ENCODE assay signal across 11 cellular contexts in the genomic region with DNA sequence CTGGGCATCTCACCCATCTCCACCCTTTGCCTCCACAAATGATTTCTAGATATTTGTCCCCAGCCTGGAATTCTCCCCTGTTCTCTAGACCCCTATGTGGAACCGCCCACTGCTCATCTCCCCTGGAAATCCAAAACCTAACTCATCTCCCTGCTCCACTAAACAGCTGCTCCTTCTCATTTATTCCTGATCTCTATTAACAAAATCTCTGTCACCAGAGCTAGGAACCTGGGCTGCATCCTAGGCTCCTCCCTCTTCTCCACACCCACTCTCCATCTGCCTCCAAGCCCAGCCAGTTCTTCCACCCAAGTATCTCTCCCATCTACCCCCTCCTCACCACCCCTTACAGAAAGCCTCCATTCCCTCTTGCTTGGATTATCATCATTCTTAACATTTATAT. TPM values are rescaled to one million over a fixed set of nuclear protein-coding genes. Genes with fewer than 3 reads are reported as not detected.
DNase-seq lines count a peak whose midpoint lies in the region; ATAC-seq and TF ChIP-seq lines count a peak whose summit lies in the region.
"Had no signal": no experiment of that assay in that cellular context is flagged by ENCODE, and none has a peak within 500 bp of the region (broad histone marks: within the 10 kb centered on the region; RNA-seq: fewer than 3 reads in every experiment).

No MANE protein-coding gene starts in this region.

- H3K36me3 ChIP-seq in heart right ventricle, result no peaks in the 10 kb centered on the region
- H3K36me3 ChIP-seq in muscle layer of duodenum (ENCODE audit: control insufficient read depth in 1 of 2, insufficient read depth in 2 of 2, low read length in 2 of 2), result no peaks in the 10 kb centered on the region
- H3K36me3 ChIP-seq in aorta (ENCODE audit: control insufficient read depth in 1 of 2, insufficient read depth in 2 of 2, low read length in 1 of 2), result no peaks in the 10 kb centered on the region
- no peaks in the 10 kb centered on the region for H3K36me3 ChIP-seq in CD8-positive, alpha-beta memory T cell (ENCODE audit: insufficient read depth, low read length)

- H3K27me3 ChIP-seq in heart right ventricle (no peaks in the 10 kb centered on the region), muscle layer of duodenum (ENCODE audit: low read depth, low read length) (no peaks in the 10 kb centered on the region), aorta (ENCODE audit: control insufficient read depth in 1 of 2, insufficient read depth in 2 of 2, low read length in 1 of 2) (no peaks in the 10 kb centered on the region)
- no peaks in the 10 kb centered on the region for H3K27me3 ChIP-seq in CD8-positive, alpha-beta memory T cell (ENCODE audit: insufficient read depth, low read length, poor library complexity, severe bottlenecking)

- no peaks in the 10 kb centered on the region for H3K36me3 Mint-ChIP-seq in brain
- H3K36me3 Mint-ChIP-seq in CD8-positive, alpha-beta memory T cell, result no peaks in the 10 kb centered on the region

- peak overlapping the region; percentile 54 to 95 (median 80) for H3K27ac Mint-ChIP-seq in brain
- no peak overlapping the region for H3K27ac Mint-ChIP-seq in CD8-positive, alpha-beta memory T cell
- H3K27ac Mint-ChIP-seq: activated B cell treated with CpG ODN at 0.5 μM for 24 hours had no signal

- DNase-seq in heart right ventricle (no peak), left ventricle myocardium superior (no peak), aorta (no peak)
- no peak for DNase-seq in stimulated activated naive CD8-positive, alpha-beta T cell treated with anti-CD3 and anti-CD28 coated beads, Interleukin-15, Interleukin-2, amounts not matched to agents 100 U/mL and 50 U/mL, for 24 hours
- no peak for DNase-seq in CD8-positive, alpha-beta memory T cell
- DNase-seq: activated B cell treated with CpG ODN at 0.5 μM for 24 hours, DMS79 treated with DMSO at 0.1 percent for 48 hours, NCI-H187 had no signal

- TF ChIP-seq CTCF in heart right ventricle (IDR thresholded peaks at IDR 0.05) (no peak), brain (conservative IDR thresholded peaks at IDR 0.05) (no peak)

- POLR2A ChIA-PET in CD8-positive, alpha-beta memory T cell (lab: Charles Lee), result no interaction called here

- CTCF ChIA-PET in CD8-positive, alpha-beta memory T cell (lab: Charles Lee), result no interaction called here

- peaks cover 76% of the 10 kb centered on the region for H3K4me1 Mint-ChIP-seq in brain
- no peaks in the 10 kb centered on the region for H3K4me1 Mint-ChIP-seq in CD8-positive, alpha-beta memory T cell
- H3K4me1 Mint-ChIP-seq: activated B cell treated with CpG ODN at 0.5 μM for 24 hours had no signal

- H3K9me3 Mint-ChIP-seq in brain, result no peaks in the 10 kb centered on the region
- H3K9me3 Mint-ChIP-seq in CD8-positive, alpha-beta memory T cell, result no peaks in the 10 kb centered on the region
- H3K9me3 Mint-ChIP-seq: activated B cell treated with CpG ODN at 0.5 μM for 24 hours had no signal

- H3K27ac ChIP-seq in heart right ventricle (peak overlapping the region; percentile 6 to 100 (median 94)), muscle layer of duodenum (ENCODE audit: low read length) (peak overlapping the region; percentile 72), aorta (ENCODE audit: low read depth in 1 of 2, low read length in 2 of 2) (peak overlapping the region; percentile 11 to 85)
- H3K27ac ChIP-seq in CD8-positive, alpha-beta memory T cell (ENCODE audit: low read depth, low read length), result no peak overlapping the region

- intact Hi-C loops in heart right ventricle (cut with DNase I) (no loop called here), left ventricle myocardium superior (cut with micrococcal nuclease) (no loop called here), aorta (cut with DNase I) (no loop called here)

- peak overlapping the region in 3 of 5 experiments; percentile 2 to 33 (median 33) for H3K4me3 Mint-ChIP-seq in brain
- no peak overlapping the region for H3K4me3 Mint-ChIP-seq in CD8-positive, alpha-beta memory T cell
- H3K4me3 Mint-ChIP-seq: activated B cell treated with CpG ODN at 0.5 μM for 24 hours had no signal

- H3K4me1 ChIP-seq in heart right ventricle, result peaks cover 72 to 100% (median 96%) of the 10 kb centered on the region in 9 donors
- peaks cover 54 to 76% of the 10 kb centered on the region in 2 donors for H3K4me1 ChIP-seq in muscle layer of duodenum (ENCODE audit: control insufficient read depth in 1 of 2, insufficient read depth in 2 of 2, low read length in 2 of 2)
- peaks cover 5 to 11% of the 10 kb centered on the region in 2 donors for H3K4me1 ChIP-seq in aorta (ENCODE audit: control insufficient read depth in 1 of 2, insufficient read depth in 2 of 2, low read length in 2 of 2)
- no peaks in the 10 kb centered on the region for H3K4me1 ChIP-seq in CD8-positive, alpha-beta memory T cell (ENCODE audit: insufficient read depth, low read length)

- ATAC-seq in heart right ventricle (no peak), left ventricle myocardium superior (no peak), aorta (ENCODE audit: low FRiP score) (no peak), HG03159 (IDR thresholded peaks at IDR 0.05; ENCODE audit: unreplicated experiment) (no peak)
- ATAC-seq in stimulated activated naive CD8-positive, alpha-beta T cell treated with anti-CD3 and anti-CD28 coated beads, Interleukin-15, Interleukin-2, amounts not matched to agents 100 U/mL and 50 U/mL, for 24 hours, result no peak

- H3K9me3 ChIP-seq in heart right ventricle (no peaks in the 10 kb centered on the region), muscle layer of duodenum (ENCODE audit: control insufficient read depth in 1 of 2, low read length in 2 of 2) (no peaks in the 10 kb centered on the region), aorta (ENCODE audit: control insufficient read depth, low read length) (no peaks in the 10 kb centered on the region)
- H3K9me3 ChIP-seq in CD8-positive, alpha-beta memory T cell (ENCODE audit: low read length), result no peaks in the 10 kb centered on the region

- WGBS in heart right ventricle, 2 donors, result 93 to 100% methylated on average over 1 of the region's 1 CpG
- 99 to 100% methylated on average over 1 of the region's 1 CpG for WGBS in aorta, 2 donors

- peaks cover 3% of the 10 kb centered on the region for H3K27me3 Mint-ChIP-seq in brain
- H3K27me3 Mint-ChIP-seq in CD8-positive, alpha-beta memory T cell, result peaks cover 3 to 18% of the 10 kb centered on the region in 2 donors

- H3K4me3 ChIP-seq in heart right ventricle (no peak overlapping the region), muscle layer of duodenum (ENCODE audit: low read depth in 1 of 2, low read length in 2 of 2) (no peak overlapping the region), aorta (ENCODE audit: low read length in 2 of 2) (no peak overlapping the region)
- H3K4me3 ChIP-seq in CD8-positive, alpha-beta memory T cell (ENCODE audit: low read length), result no peak overlapping the region

RNA-seq across cellular contexts. Expression of a gene that starts 24.0 kb away (rescaled TPM):
- total RNA-seq in heart right ventricle (100 to 1,000 TPM; 589 to 777 (median 703) TPM), left ventricle myocardium superior (675 TPM), aorta (100 to 1,000 TPM; 327 to 478 TPM)
- polyA plus RNA-seq in heart right ventricle (100 to 1,000 TPM; 129 to 344 TPM), brain (ENCODE audit: insufficient read depth, low read depth, low replicate concordance) (50.7 TPM), aorta (100 to 1,000 TPM; 228 to 486 TPM)
- total RNA-seq in CD8-positive, alpha-beta memory T cell, result under 1 TPM in 1 of 2 experiments, not detected in 1; 0.13 TPM
- not detected for polyA plus RNA-seq in CD8-positive, alpha-beta memory T cell

RNA-seq across cellular contexts. Expression of a gene that starts 44.5 kb away (rescaled TPM):
- total RNA-seq in heart right ventricle (10 to 100 TPM in 2 of 10 donors, 1 to 10 TPM in 8; 4.5 to 12.2 (median 6.0) TPM), left ventricle myocardium superior (3.2 TPM), aorta (10 to 100 TPM in 1 of 2 donors, 1 to 10 TPM in 1; 2.5 to 14.1 TPM)
- polyA plus RNA-seq in heart right ventricle (1 to 10 TPM in 1 of 2 donors, under 1 TPM in 1; 0.91 to 4.1 TPM), brain (ENCODE audit: insufficient read depth, low read depth, low replicate concordance) (0.24 TPM), aorta (1 to 10 TPM; 2.0 to 2.8 TPM)
- total RNA-seq in CD8-positive, alpha-beta memory T cell, result not detected
- not detected for polyA plus RNA-seq in CD8-positive, alpha-beta memory T cell

Comparison
In these comparisons a context has a peak if more than half of its experiments do, and no peak if none do; other contexts are left out.
1. H3K27ac Mint-ChIP-seq: peak in brain (5 of 5); none in CD8-positive, alpha-beta memory T cell (0 of 8).
2. H3K4me3 Mint-ChIP-seq: peak in brain (3 of 5); none in CD8-positive, alpha-beta memory T cell (0 of 7).
3. RNA of a gene that starts 24.0 kb away (total RNA-seq): 589 to 777 TPM in heart right ventricle, 675 TPM in left ventricle myocardium superior (single experiment) and 327 to 478 TPM in aorta; 0.13 TPM in CD8-positive, alpha-beta memory T cell; every median in the first group is over 100 times any median in the second.